3 cellular contexts compared by ENCODE assay signal in genomic region chr17:18384271-18384670, GRCh38. TPM values are rescaled to one million over a fixed set of nuclear protein-coding genes. Genes with fewer than 3 reads are reported as not detected.
"Had no signal": no experiment of that assay in that cellular context is flagged by ENCODE, and none has a peak within 500 bp of the region (broad histone marks: within the 10 kb centered on the region; RNA-seq: fewer than 3 reads in every experiment).

No MANE protein-coding gene starts in this region.

RNA-seq across cellular contexts. Expression of gene EVPLL, which starts 6.7 kb away (rescaled TPM):
- total RNA-seq: LHCN-M2, M059J, NCI-H460 had no signal
